In genomic region chr5:67135381-67135780, GRCh38 we compare ENCODE assay signal across 8 cellular contexts.
"Had no signal": no experiment of that assay in that cellular context is flagged by ENCODE, and none has a peak within 500 bp of the region (broad histone marks: within the 10 kb centered on the region; RNA-seq: fewer than 3 reads in every experiment).

No MANE protein-coding gene starts in this region.

- H3K4me3 ChIP-seq: GM23338 had no signal

- ATAC-seq: GM23338 had no signal

- FAIRE-seq: H1, H54, HTR-8/SVneo had no signal

- DNase-seq: H9, HCEC 1CT, KBM-7 had no signal

- H3K9ac ChIP-seq: KMS-11 had no signal

- H2AFZ ChIP-seq: GM23338 had no signal

- H3K4me2 ChIP-seq: GM23338, KMS-11 had no signal

- H3K27ac ChIP-seq: KMS-11 had no signal
